In genomic region chr14:24252289-24253124, GRCh38 we compare ENCODE assay signal across 1 cellular context.
TF ChIP-seq lines count a peak whose summit lies in the region.

No MANE protein-coding gene starts in this region.

TF ChIP-seq in HepG2, 621 proteins besides CTCF, POLR2A, EP300 and RAD21 (continued from another document and continues in another):
- TF ChIP-seq ZHX2 (IDR thresholded peaks at IDR 0.05; ENCODE audit: low read depth) (peak; percentile 71; the same call in 1 of the 2 replicates), ZHX2 (CRISPR knock-in tag; IDR thresholded peaks at IDR 0.05; ENCODE audit: borderline replicate concordance) (no peak), TRAFD1 (CRISPR knock-in tag; IDR thresholded peaks at IDR 0.05; ENCODE audit: borderline replicate concordance) (peak; percentile 79; the same call in 1 of the 2 replicates), DBP (CRISPR knock-in tag; IDR thresholded peaks at IDR 0.05; ENCODE audit: not compliant biosample characterization) (no peak), ZBTB3 (CRISPR knock-in tag; IDR thresholded peaks at IDR 0.05; ENCODE audit: borderline replicate concordance, low read depth) (no peak), HDAC1 (CRISPR knock-in tag; IDR thresholded peaks at IDR 0.05) (0 out of 2 replicates have a peak, but pooled peaks have one; percentile 62), FLYWCH1 (CRISPR knock-in tag; IDR thresholded peaks at IDR 0.05) (no peak), ZNF790 (CRISPR knock-in tag; IDR thresholded peaks at IDR 0.05; ENCODE audit: borderline replicate concordance) (no peak), ZBTB1 (CRISPR knock-in tag; IDR thresholded peaks at IDR 0.05; ENCODE audit: borderline replicate concordance) (no peak; the same call in 1 of the 2 replicates), EED (CRISPR knock-in tag; IDR thresholded peaks at IDR 0.05) (no peak; the same call in 1 of the 2 replicates), ZNF740 (CRISPR knock-in tag; IDR thresholded peaks at IDR 0.05) (peak; percentile 84), HMG20A (CRISPR knock-in tag; IDR thresholded peaks at IDR 0.05; ENCODE audit: borderline replicate concordance) (no peak; the same call in 1 of the 2 replicates), REPIN1 (CRISPR knock-in tag; IDR thresholded peaks at IDR 0.05; ENCODE audit: borderline replicate concordance, low read depth) (no peak), ZNF367 (CRISPR knock-in tag; IDR thresholded peaks at IDR 0.05; ENCODE audit: borderline replicate concordance) (no peak), DPF2 (CRISPR knock-in tag; IDR thresholded peaks at IDR 0.05; ENCODE audit: borderline replicate concordance, low read depth) (peak; percentile 80), PATZ1 (CRISPR knock-in tag; IDR thresholded peaks at IDR 0.05) (no peak; the same call in 1 of the 2 replicates), CEBPZ (IDR thresholded peaks at IDR 0.05; ENCODE audit: low read length) (no peak), PCBP2 (optimal IDR thresholded peaks at IDR 0.05; ENCODE audit: low read depth, low read length, poor library complexity, severe bottlenecking) (no peak), ZNF142 (CRISPR knock-in tag; IDR thresholded peaks at IDR 0.05) (peak; percentile 31; the same call in 1 of the 2 replicates), ZNF207 (IDR thresholded peaks at IDR 0.05; ENCODE audit: borderline replicate concordance) (no peak), NCOA1 (CRISPR knock-in tag; IDR thresholded peaks at IDR 0.05) (no peak), ZNF263 (CRISPR knock-in tag; IDR thresholded peaks at IDR 0.05) (no peak), GABPB1 (CRISPR knock-in tag; IDR thresholded peaks at IDR 0.05) (peak; percentile 58), SOX13 (IDR thresholded peaks at IDR 0.05) (no peak), SOX13 (CRISPR knock-in tag; conservative IDR thresholded peaks at IDR 0.05 in 1 of 2, IDR thresholded peaks at IDR 0.05 in 1 of 2) (peak; percentile 77 to 88; a peak in 3 of 4 replicates), MXI1 (IDR thresholded peaks at IDR 0.05; ENCODE audit: borderline replicate concordance, low read depth, low read length) (no peak), ZNF605 (CRISPR knock-in tag; IDR thresholded peaks at IDR 0.05) (no peak), SOX6 (IDR thresholded peaks at IDR 0.05) (no peak), SOX6 (CRISPR knock-in tag; IDR thresholded peaks at IDR 0.05) (peak; percentile 29; the same call in 1 of the 2 replicates), ETS1 (CRISPR knock-in tag; IDR thresholded peaks at IDR 0.05) (no peak), ZNF292 (CRISPR knock-in tag; IDR thresholded peaks at IDR 0.05; ENCODE audit: borderline replicate concordance, low read depth) (no peak; the same call in 1 of the 2 replicates), ZNF572 (CRISPR knock-in tag; IDR thresholded peaks at IDR 0.05) (no peak), ARID3A (IDR thresholded peaks at IDR 0.05; ENCODE audit: low read depth, low read length) (peak; percentile 55; the same call in 1 of the 2 replicates)
